In the genomic region with DNA sequence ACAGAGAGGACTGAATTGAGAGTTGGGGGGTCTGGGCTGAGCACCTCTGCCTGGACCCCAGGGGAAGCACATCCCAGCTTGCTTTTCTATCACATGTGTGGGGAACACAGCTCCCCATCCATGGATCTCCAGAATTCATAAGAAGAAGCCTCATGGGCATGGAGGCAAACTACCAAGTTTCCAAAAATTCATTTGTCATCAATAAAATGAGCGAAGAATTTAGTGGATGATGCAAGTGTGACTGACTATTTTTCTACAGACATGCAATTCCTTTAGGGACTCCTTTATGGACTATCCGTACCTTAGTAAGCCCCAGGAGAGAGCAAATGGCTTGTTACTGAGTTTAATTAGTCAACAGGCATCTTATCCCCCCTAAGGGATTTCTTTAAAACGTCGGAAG, we compare ENCODE assay signal across 33 cellular contexts. TPM values are rescaled to one million over a fixed set of nuclear protein-coding genes. Genes with fewer than 3 reads are reported as not detected.
"Had no signal": no experiment of that assay in that cellular context is flagged by ENCODE, and none has a peak within 500 bp of the region (broad histone marks: within the 10 kb centered on the region; RNA-seq: fewer than 3 reads in every experiment).

No MANE protein-coding gene starts in this region.

- H3K36me3 ChIP-seq: MG63 had no signal

- H3K27me3 ChIP-seq: MG63 had no signal

- H3K27ac ChIP-seq: KMS-11 had no signal

- H3K9me3 ChIP-seq: MG63 had no signal

- H3K4me3 ChIP-seq: MG63 had no signal

- DNase-seq: Karpas-422, Kasumi-1, MG63, MM.1S, MV-4-11, NCI-H1048, NCI-H1092, NCI-H1092 treated with DMSO at 0.1 percent for 48 hours, NCI-H1105, NCI-H1105 treated with DMSO at 0.1 percent for 48 hours, NCI-H1417, NCI-H1417 treated with DMSO at 0.1 percent for 48 hours, NCI-H1436, NCI-H1436 treated with DMSO at 0.1 percent for 48 hours, NCI-H146, NCI-H187, NCI-H187 treated with DMSO at 0.1 percent for 48 hours, NCI-H1930, NCI-H2029, NCI-H2029 treated with DMSO at 0.1 percent for 48 hours, NCI-H2081, NCI-H2081 treated with DMSO at 0.1 percent for 48 hours, NCI-H2107, NCI-H2227 treated with DMSO at 0.1 percent for 48 hours, NCI-H226, NCI-H345, NCI-H446, NCI-H446 treated with DMSO at 0.1 percent for 48 hours, NCI-H510A, NCI-H510A treated with DMSO at 0.1 percent for 48 hours, NCI-H524 treated with DMSO at 0.1 percent for 48 hours had no signal

- H3K9ac ChIP-seq: KMS-11 had no signal

- H3K4me2 ChIP-seq: KMS-11 had no signal

RNA-seq across cellular contexts. Expression of a gene that starts 33.1 kb away (rescaled TPM):
- total RNA-seq: LHCN-M2 had no signal
